In the genomic region with DNA sequence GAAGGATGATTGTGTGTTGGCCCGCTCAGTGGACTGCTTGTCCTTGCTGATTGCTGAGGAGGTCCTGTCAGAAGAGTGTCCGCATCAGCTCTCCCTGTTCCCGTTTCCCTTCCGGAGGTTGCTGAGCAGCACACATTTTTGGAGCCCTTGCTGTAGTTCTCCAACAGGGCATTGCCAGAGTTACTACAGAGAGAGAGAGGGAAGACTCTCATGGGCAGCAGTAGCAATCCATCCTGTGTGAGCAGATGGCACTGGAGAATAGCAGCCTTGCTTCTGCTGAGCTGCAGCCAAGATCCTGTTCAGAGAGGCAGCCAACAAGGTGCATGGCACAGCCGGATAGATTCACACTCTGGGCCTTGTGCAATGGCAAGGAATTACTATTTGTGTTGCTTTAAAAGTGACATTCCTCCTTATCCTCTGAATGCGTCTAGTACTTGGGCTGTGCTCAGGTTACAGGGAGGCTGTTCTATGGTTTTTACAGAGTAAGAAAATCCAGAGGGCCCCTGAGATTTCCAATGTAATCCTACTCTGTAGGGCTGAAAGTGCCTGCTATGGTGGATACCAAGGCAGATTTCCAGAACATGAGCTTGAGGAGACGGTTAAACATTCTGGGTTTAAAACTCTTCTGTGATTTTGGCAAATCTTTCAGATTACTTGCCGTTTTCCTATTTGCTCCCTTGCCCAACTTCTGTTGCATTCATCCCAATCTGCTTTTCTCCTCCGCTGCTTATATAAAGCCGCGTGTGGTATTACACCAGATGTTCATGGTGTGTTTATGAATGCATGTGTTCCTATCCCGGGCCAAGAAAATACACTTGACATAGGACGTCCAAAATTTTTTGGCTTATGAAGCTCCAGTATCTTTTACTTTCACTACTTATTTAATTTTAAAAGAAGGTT, we compare ENCODE assay signal across 9 cellular contexts. TPM values are rescaled to one million over a fixed set of nuclear protein-coding genes. Genes with fewer than 3 reads are reported as not detected.
DNase-seq lines count a peak whose midpoint lies in the region; ATAC-seq and TF ChIP-seq lines count a peak whose summit lies in the region.
"Had no signal": no experiment of that assay in that cellular context is flagged by ENCODE, and none has a peak within 500 bp of the region (broad histone marks: within the 10 kb centered on the region; RNA-seq: fewer than 3 reads in every experiment).

No MANE protein-coding gene starts in this region.

- DNase-seq in HCT116 (ENCODE audit: low read depth, low spot score): no peak
- DNase-seq in astrocyte of the cerebellum (ENCODE audit: low read depth): peak; percentile 45
- peak; percentile 64 for DNase-seq in Right ventricle myocardium superior
- no peak for DNase-seq in sciatic nerve (ENCODE audit: low spot score)
- DNase-seq in AG08395 (ENCODE audit: low spot score): no peak
- no peak for DNase-seq in spleen
- DNase-seq: activated T-cell treated with anti-CD3 and anti-CD28 coated beads, Interleukin-2, amount 50 U/mL, for 24 hours had no signal

- TF ChIP-seq CTCF in HCT116 (IDR thresholded peaks at IDR 0.05 in 2 of 3, conservative IDR thresholded peaks at IDR 0.05 in 1 of 3; ENCODE audit: borderline replicate concordance in 1 of 3, insufficient read depth in 1 of 3, low read depth in 2 of 3, low read length in 2 of 3): no peak
- TF ChIP-seq CTCF in astrocyte of the cerebellum (IDR thresholded peaks at IDR 0.05; ENCODE audit: low read depth, low read length, missing control alignments): no peak
- no peak for TF ChIP-seq CTCF in spleen (IDR thresholded peaks at IDR 0.05 in 8 of 11, conservative IDR thresholded peaks at IDR 0.05 in 3 of 11)

- H3K27ac ChIP-seq in HCT116 (ENCODE audit: low read depth, low read length) (peak overlapping the region; percentile 7), spleen (no peak overlapping the region)

- intact Hi-C loops in HCT116 (cut with micrococcal nuclease): no loop called here
- intact Hi-C loops in Right ventricle myocardium superior (cut with DNase I): no loop called here
- intact Hi-C loops in sciatic nerve (cut with DNase I): no loop called here
- intact Hi-C loops in spleen (cut with DNase I; ENCODE audit: low total_unique reads): no loop called here

- POLR2A ChIA-PET in HCT116 (lab: Charles Lee): no interaction called here

- no peak overlapping the region for H2AFZ ChIP-seq in HCT116 (ENCODE audit: low read depth, low read length, poor library complexity, severe bottlenecking)

- H3K4me1 ChIP-seq in HCT116 (ENCODE audit: control insufficient read depth in 1 of 2, insufficient read depth in 2 of 2, low read length in 2 of 2) (peaks cover 57 to 79% of the 10 kb centered on the region in 2 experiments), spleen (peaks cover 0 to 26% (median 0%) of the 10 kb centered on the region in 6 donors)

- peak overlapping the region; percentile 69 for H3K4me2 ChIP-seq in HCT116 (ENCODE audit: low read length)

- H3K27me3 ChIP-seq in HCT116 (ENCODE audit: insufficient read depth, low read length): no peaks in the 10 kb centered on the region
- H3K27me3 ChIP-seq in spleen (replicated peaks in 1 of 7): no peaks in the 10 kb centered on the region

- BruUV-seq in HCT116 (replicated peaks; lab: Mats Ljungman, UMichigan): no TSS peak

- H3K79me2 ChIP-seq in HCT116 (ENCODE audit: insufficient read depth, low read length): peaks cover 92% of the 10 kb centered on the region

- H3K4me3 ChIP-seq in HCT116 (replicated peaks in 1 of 2; ENCODE audit: low read depth in 1 of 2, low read length in 2 of 2): no peak overlapping the region
- H3K4me3 ChIP-seq in astrocyte of the cerebellum (ENCODE audit: low read depth, low read length): no peak overlapping the region
- H3K4me3 ChIP-seq in spleen: no peak overlapping the region

- no peak overlapping the region for H3K9ac ChIP-seq in HCT116 (ENCODE audit: low read length)

- TF ChIP-seq POLR2A in HCT116 (IDR thresholded peaks at IDR 0.05; ENCODE audit: borderline replicate concordance, extremely low read depth, insufficient read depth, insufficient read length) (no peak), spleen (IDR thresholded peaks at IDR 0.05) (no peak)

- ATAC-seq in HCT116 (no peak), Right ventricle myocardium superior (ENCODE audit: poor library complexity) (peak; percentile 85), sciatic nerve (peak; percentile 31), GM18907 (IDR thresholded peaks at IDR 0.05; ENCODE audit: unreplicated experiment) (no peak), HG02678 (IDR thresholded peaks at IDR 0.05; ENCODE audit: unreplicated experiment) (no peak)

- H4K20me1 ChIP-seq in HCT116 (ENCODE audit: insufficient read depth): no peaks in the 10 kb centered on the region

- TF ChIP-seq RAD21 in HCT116 (IDR thresholded peaks at IDR 0.05; ENCODE audit: low read depth): no peak

- no peaks in the 10 kb centered on the region for H3K9me2 ChIP-seq in HCT116 (ENCODE audit: insufficient read depth)

- RAD21 ChIA-PET in HCT116 (lab: Charles Lee; ENCODE audit: low non-redundant PET in 1 of 2, low total read pairs in 2 of 2, uncharacterized antibody in 2 of 2, unreplicated experiment in 2 of 2): no interaction called here

- in situ Hi-C loops in astrocyte of the cerebellum (cut with HindIII; ENCODE audit: low sequenced_read_pairs): no loop called here

- 76 to 88% (median 78%) methylated on average over 13 of the region's 13 CpGs for WGBS in spleen, 5 donors

- CTCF ChIA-PET in HCT116 (lab: Charles Lee): no interaction called here

- H3K9me3 ChIP-seq in HCT116 (ENCODE audit: control insufficient read depth in 1 of 2, insufficient read depth in 1 of 2, low read depth in 1 of 2, low read length in 2 of 2) (no peaks in the 10 kb centered on the region), spleen (no peaks in the 10 kb centered on the region)

- H3K36me3 ChIP-seq in HCT116 (ENCODE audit: control insufficient read depth in 1 of 2, insufficient read depth in 2 of 2, low read length in 2 of 2) (no peaks in the 10 kb centered on the region), spleen (no peaks in the 10 kb centered on the region)

TF ChIP-seq in HCT116, 20 proteins besides CTCF, POLR2A, EP300 and RAD21:
- no peak for TF ChIP-seq CBX3 (IDR thresholded peaks at IDR 0.05; ENCODE audit: low read depth)
- TF ChIP-seq, protein P1, sequence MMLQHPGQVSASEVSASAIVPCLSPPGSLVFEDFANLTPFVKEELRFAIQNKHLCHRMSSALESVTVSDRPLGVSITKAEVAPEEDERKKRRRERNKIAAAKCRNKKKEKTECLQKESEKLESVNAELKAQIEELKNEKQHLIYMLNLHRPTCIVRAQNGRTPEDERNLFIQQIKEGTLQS (IDR thresholded peaks at IDR 0.05): no peak
- no peak for TF ChIP-seq YY1 (IDR thresholded peaks at IDR 0.05; ENCODE audit: extremely low read depth, insufficient replicate concordance, low read depth, low read length)
- no peak for TF ChIP-seq EZH2 (IDR thresholded peaks at IDR 0.05)
- TF ChIP-seq ZFX (IDR thresholded peaks at IDR 0.05): no peak

RNA-seq across cellular contexts. Expression of a gene that starts 27.4 kb away (rescaled TPM):
- total RNA-seq in HCT116 (2021; ENCODE audit: unreplicated experiment): 51.5 TPM
- polyA plus RNA-seq in HCT116 (2012): 42.9 and 53.4 TPM in 2 replicates
- 147 TPM for total RNA-seq in Right ventricle myocardium superior
- total RNA-seq in sciatic nerve: 27.6 TPM
- 10 to 100 TPM in 1 of 7 donors, 1 to 10 TPM in 6; 2.2 to 15.1 (median 5.4) TPM for total RNA-seq in spleen
- under 1 TPM; 0.46 to 0.91 (median 0.74) TPM for polyA plus RNA-seq in spleen

Comparison
In these comparisons a context has a peak if more than half of its experiments do, and no peak if none do; other contexts are left out.
1. ATAC-seq: peak in Right ventricle myocardium superior (single experiment) and sciatic nerve (single experiment); none in HCT116 (single experiment), GM18907 (single experiment) and HG02678 (single experiment).
2. DNase-seq: peak in astrocyte of the cerebellum (single experiment) and Right ventricle myocardium superior (single experiment); none in HCT116 (single experiment), sciatic nerve (single experiment), AG08395 (single experiment) and spleen (single experiment).